In genomic region chr17:46822388-46822921, GRCh38 we compare ENCODE assay signal across 8 cellular contexts. TPM values are rescaled to one million over a fixed set of nuclear protein-coding genes. Genes with fewer than 3 reads are reported as not detected.
A peak's percentile ranks its signal among the peaks of the same experiment; 100 is the strongest.
DNase-seq lines count a peak whose midpoint lies in the region; ATAC-seq and TF ChIP-seq lines count a peak whose summit lies in the region.

No MANE protein-coding gene starts in this region.

- no peak overlapping the region for H3K27ac Mint-ChIP-seq in activated naive CD4-positive, alpha-beta T cell treated with anti-CD3 and anti-CD28 coated beads, Interleukin-2, amount 10 ng/mL, durations not matched to agents 7 days and 5 days

- no peaks in the 10 kb centered on the region for H3K36me3 Mint-ChIP-seq in activated naive CD4-positive, alpha-beta T cell treated with anti-CD3 and anti-CD28 coated beads, Interleukin-2, amount 10 ng/mL, durations not matched to agents 7 days and 5 days

- H3K4ac ChIP-seq in mesendoderm (ENCODE audit: low read depth, low read length), result peak overlapping the region; percentile 77

- no peak overlapping the region for H3K23ac ChIP-seq in mesendoderm (ENCODE audit: low read length)

- H2BK120ac ChIP-seq in mesendoderm (ENCODE audit: low read depth, low read length), result peak overlapping the region; percentile 39

- H3K27me3 ChIP-seq in mesendoderm (ENCODE audit: insufficient read depth, low read length, poor library complexity) (no peaks in the 10 kb centered on the region), ovary (no peaks in the 10 kb centered on the region)

- H3K36me3 ChIP-seq in mesendoderm (ENCODE audit: control insufficient read depth, insufficient read depth, low read length), result no peaks in the 10 kb centered on the region
- H3K36me3 ChIP-seq in ovary, result no peaks in the 10 kb centered on the region

- peaks cover 96% of the 10 kb centered on the region for H3K27me3 Mint-ChIP-seq in activated naive CD4-positive, alpha-beta T cell treated with anti-CD3 and anti-CD28 coated beads, Interleukin-2, amount 10 ng/mL, durations not matched to agents 7 days and 5 days

- WGBS in mesendoderm (ENCODE audit: extremely low coverage, insufficient coverage, low lambda C conversion rate), result no CpG with 5 or more reads among the region's 35 CpGs
- 13 to 29% (median 18%) methylated on average over 34 to 35 of the region's 35 CpGs for WGBS in ovary, 3 donors

- H3K27ac ChIP-seq in mesendoderm (ENCODE audit: low read depth, low read length) (peak overlapping the region; percentile 96), ovary (no peak overlapping the region)

- H3K56ac ChIP-seq in mesendoderm (ENCODE audit: low read length), result peak overlapping the region; percentile 75

- peak; percentile 73 for DNase-seq in D341Med (ENCODE audit: low spot score)
- DNase-seq in LNCaP clone FGC (ENCODE audit: low read depth), result no peak
- DNase-seq in activated naive CD4-positive, alpha-beta T cell treated with anti-CD3 and anti-CD28 coated beads, Interleukin-2, amount 10 ng/mL, durations not matched to agents 7 days and 5 days, result peak; percentile 50
- no peak for DNase-seq in mesendoderm
- no peak for DNase-seq in C1 segment of cervical spinal cord (lab: John Stamatoyannopoulos, UW)
- no peak for DNase-seq in ovary
- DNase-seq in cortex of kidney (lab: John Stamatoyannopoulos, UW), result no peak

- peak overlapping the region; percentile 62 for H2BK5ac ChIP-seq in mesendoderm (ENCODE audit: low read length)

- intact Hi-C loops in ovary (cut with DNase I), result no loop called here

- H2AK5ac ChIP-seq in mesendoderm (ENCODE audit: low read length), result no peak overlapping the region

- H3K9ac ChIP-seq in mesendoderm (ENCODE audit: low read length), result no peak overlapping the region

- H3K4me1 ChIP-seq in mesendoderm (ENCODE audit: control insufficient read depth, low read depth, low read length) (peaks cover 13% of the 10 kb centered on the region), ovary (ENCODE audit: insufficient read depth) (peaks cover 4% of the 10 kb centered on the region)

- no peak overlapping the region for H3K4me3 Mint-ChIP-seq in activated naive CD4-positive, alpha-beta T cell treated with anti-CD3 and anti-CD28 coated beads, Interleukin-2, amount 10 ng/mL, durations not matched to agents 7 days and 5 days

- no peak overlapping the region for H4K5ac ChIP-seq in mesendoderm (ENCODE audit: low read length)

- no peak overlapping the region for H3K4me2 ChIP-seq in mesendoderm (ENCODE audit: low read length)

- no peak for TF ChIP-seq POLR2A in ovary (IDR thresholded peaks at IDR 0.05)

- CTCF ChIA-PET in activated naive CD4-positive, alpha-beta T cell treated with anti-CD3 and anti-CD28 coated beads, Interleukin-2, amount 10 ng/mL, durations not matched to agents 7 days and 5 days (lab: Charles Lee), result interaction anchor here (1.3 to 5.8 kb wide), 2 partner anchors 12 to 25 kb away, joined by 3 to 32 read pairs; no protein-coding TSS in a partner anchor

- TF ChIP-seq CTCF in LNCaP clone FGC (IDR thresholded peaks at IDR 0.05; ENCODE audit: control insufficient read depth, extremely low read depth, insufficient read depth) (peak; percentile 64), ovary (IDR thresholded peaks at IDR 0.05) (no peak)

- no peak for ATAC-seq in GM21423 (IDR thresholded peaks at IDR 0.05; ENCODE audit: unreplicated experiment)

- peaks cover 12% of the 10 kb centered on the region for H3K79me2 ChIP-seq in mesendoderm (ENCODE audit: control insufficient read depth, insufficient read depth, low read length)

- peak overlapping the region; percentile 34 for H3K18ac ChIP-seq in mesendoderm (ENCODE audit: low read length)

- TF ChIP-seq EP300 in ovary (IDR thresholded peaks at IDR 0.05), result no peak

- H3K4me1 Mint-ChIP-seq in activated naive CD4-positive, alpha-beta T cell treated with anti-CD3 and anti-CD28 coated beads, Interleukin-2, amount 10 ng/mL, durations not matched to agents 7 days and 5 days, result peaks cover 16% of the 10 kb centered on the region

- H3K9me3 ChIP-seq in ovary, result no peaks in the 10 kb centered on the region

- no peak overlapping the region for H4K8ac ChIP-seq in mesendoderm (ENCODE audit: low read depth, low read length)

- H3K9me3 Mint-ChIP-seq in activated naive CD4-positive, alpha-beta T cell treated with anti-CD3 and anti-CD28 coated beads, Interleukin-2, amount 10 ng/mL, durations not matched to agents 7 days and 5 days, result no peaks in the 10 kb centered on the region

- no peaks in the 10 kb centered on the region for H3K79me1 ChIP-seq in mesendoderm (ENCODE audit: low read length)

- H2BK15ac ChIP-seq in mesendoderm (replicated peaks; ENCODE audit: low read depth), result no peak overlapping the region

- H3K4me3 ChIP-seq in LNCaP clone FGC (ENCODE audit: low read depth, low read length), result no peak overlapping the region; the same call in 1 of the 2 replicates
- no peak overlapping the region for H3K4me3 ChIP-seq in mesendoderm (ENCODE audit: low read length)
- H3K4me3 ChIP-seq in ovary, result no peak overlapping the region

RNA-seq across cellular contexts. Expression of gene WNT3, which starts 4.0 kb away (rescaled TPM):
- 50.0 TPM for polyA plus RNA-seq in mesendoderm (2013, experiment 1 of 2)
- 49.3 TPM for polyA plus RNA-seq in mesendoderm (2013, experiment 2 of 2)
- total RNA-seq in ovary, result under 1 TPM in 6 of 7 donors, not detected in 1; 0.23 to 0.87 (median 0.54) TPM
- polyA plus RNA-seq in ovary, result 1 to 10 TPM in 1 of 2 donors, under 1 TPM in 1; 0.52 to 1.7 TPM

RNA-seq across cellular contexts. Expression of gene WNT9B, which starts 28.9 kb away (rescaled TPM):
- 0.74 TPM for polyA plus RNA-seq in mesendoderm (2013, experiment 1 of 2)
- polyA plus RNA-seq in mesendoderm (2013, experiment 2 of 2), result 0.70 TPM
- total RNA-seq in ovary, result under 1 TPM in 1 of 7 donors, not detected in 6; 0.50 TPM
- under 1 TPM; 0.08 to 0.10 TPM for polyA plus RNA-seq in ovary

Comparison
In these comparisons a context has a peak if more than half of its experiments do, and no peak if none do; other contexts are left out.
1. DNase-seq: peak in D341Med (single experiment) and activated naive CD4-positive, alpha-beta T cell treated with anti-CD3 and anti-CD28 coated beads, Interleukin-2, amount 10 ng/mL, durations not matched to agents 7 days and 5 days (single experiment); none in LNCaP clone FGC (single experiment), mesendoderm (single experiment), C1 segment of cervical spinal cord (0 of 14), ovary (0 of 5) and cortex of kidney (single experiment).